1 cellular context compared by ENCODE assay signal in genomic region chr1:3718764-3719163, GRCh38.
TF ChIP-seq lines count a peak whose summit lies in the region.

No MANE protein-coding gene starts in this region.

TF ChIP-seq in H1, 55 proteins besides CTCF, POLR2A, EP300 and RAD21:
- TF ChIP-seq SP2 (IDR thresholded peaks at IDR 0.05; ENCODE audit: low read length), result no peak
- TF ChIP-seq RXRA (IDR thresholded peaks at IDR 0.05; ENCODE audit: insufficient read depth, low read depth, low read length), result no peak
- no peak for TF ChIP-seq ZNF274 (IDR thresholded peaks at IDR 0.05; ENCODE audit: borderline replicate concordance, extremely low read depth, low read length)
- no peak for TF ChIP-seq CBX5 (IDR thresholded peaks at IDR 0.05; ENCODE audit: low read depth, low read length)
- TF ChIP-seq, protein P1, sequence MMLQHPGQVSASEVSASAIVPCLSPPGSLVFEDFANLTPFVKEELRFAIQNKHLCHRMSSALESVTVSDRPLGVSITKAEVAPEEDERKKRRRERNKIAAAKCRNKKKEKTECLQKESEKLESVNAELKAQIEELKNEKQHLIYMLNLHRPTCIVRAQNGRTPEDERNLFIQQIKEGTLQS (IDR thresholded peaks at IDR 0.05; ENCODE audit: insufficient read depth, low read depth, low read length), result no peak
- no peak for TF ChIP-seq TEAD4 (IDR thresholded peaks at IDR 0.05; ENCODE audit: low read depth, low read length)
- no peak for TF ChIP-seq NANOG (IDR thresholded peaks at IDR 0.05; ENCODE audit: insufficient read depth, low read depth, low read length, poor library complexity, severe bottlenecking)
- no peak for TF ChIP-seq CTBP2 (IDR thresholded peaks at IDR 0.05; ENCODE audit: borderline replicate concordance, insufficient read depth, insufficient read length, low read length)
- TF ChIP-seq TBP (IDR thresholded peaks at IDR 0.05; ENCODE audit: low read depth, low read length), result no peak
